In genomic region chr4:54585321-54586000, GRCh38 we compare ENCODE assay signal across 1 cellular context.
TF ChIP-seq lines count a peak whose summit lies in the region.

No MANE protein-coding gene starts in this region.

TF ChIP-seq in SK-N-SH, 30 proteins besides CTCF, POLR2A, EP300 and RAD21 (continued from another document):
- TF ChIP-seq REST (IDR thresholded peaks at IDR 0.05; ENCODE audit: low read depth, low read length) (no peak), SMC3 (IDR thresholded peaks at IDR 0.05; ENCODE audit: low read depth, low read length) (no peak), POLR2AphosphoS5 (IDR thresholded peaks at IDR 0.05; ENCODE audit: low read depth, low read length) (no peak), RFX5 (IDR thresholded peaks at IDR 0.05; ENCODE audit: low read length) (no peak), ELF1 (IDR thresholded peaks at IDR 0.05) (no peak), GABPA (IDR thresholded peaks at IDR 0.05; ENCODE audit: low read depth) (no peak), MEF2A (IDR thresholded peaks at IDR 0.05; ENCODE audit: borderline replicate concordance, low read depth) (no peak), RCOR1 (IDR thresholded peaks at IDR 0.05; ENCODE audit: low read length) (no peak), IRF3 (IDR thresholded peaks at IDR 0.05; ENCODE audit: low read depth, low read length) (no peak), PBX3 (IDR thresholded peaks at IDR 0.05) (no peak), NRF1 (IDR thresholded peaks at IDR 0.05; ENCODE audit: low read depth, low read length) (no peak), FOSL2 (IDR thresholded peaks at IDR 0.05; ENCODE audit: borderline replicate concordance, low read depth) (no peak), ZBTB33 (IDR thresholded peaks at IDR 0.05; ENCODE audit: borderline replicate concordance, low read depth) (no peak), TCF12 (IDR thresholded peaks at IDR 0.05) (no peak), USF2 (IDR thresholded peaks at IDR 0.05; ENCODE audit: borderline replicate concordance, low read depth, low read length) (no peak)
